ENCODE assay signal across 19 cellular contexts in genomic region chr21:42536601-42537000, GRCh38. TPM values are rescaled to one million over a fixed set of nuclear protein-coding genes. Genes with fewer than 3 reads are reported as not detected.
DNase-seq lines count a peak whose midpoint lies in the region; ATAC-seq and TF ChIP-seq lines count a peak whose summit lies in the region.
"Had no signal": no experiment of that assay in that cellular context is flagged by ENCODE, and none has a peak within 500 bp of the region (broad histone marks: within the 10 kb centered on the region; RNA-seq: fewer than 3 reads in every experiment).

No MANE protein-coding gene starts in this region.

- peaks cover 5% of the 10 kb centered on the region for H3K36me3 Mint-ChIP-seq in IgD-negative memory B cell
- H3K36me3 Mint-ChIP-seq in WTC11: peaks cover 9% of the 10 kb centered on the region

- no peaks in the 10 kb centered on the region for H3K9me3 Mint-ChIP-seq in IgD-negative memory B cell
- H3K9me3 Mint-ChIP-seq in WTC11: no peaks in the 10 kb centered on the region
- H3K9me3 Mint-ChIP-seq: CD4-positive, alpha-beta memory T cell; H9 had no signal

- H3K4me1 Mint-ChIP-seq in IgD-negative memory B cell (peaks cover 46 to 55% (median 52%) of the 10 kb centered on the region in 3 donors), WTC11 (peaks cover 12% of the 10 kb centered on the region)

- no peaks in the 10 kb centered on the region for H3K27me3 ChIP-seq in BLaER1

- H3K9me3 ChIP-seq in BLaER1: no peaks in the 10 kb centered on the region

- peak overlapping the region; percentile 28 for H3K27ac ChIP-seq in BLaER1
- H3K27ac ChIP-seq: SK-N-MC had no signal

- intact Hi-C loops in sciatic nerve (cut with DNase I): no loop called here

- H3K36me3 ChIP-seq in BLaER1: peaks cover 38% of the 10 kb centered on the region

- no peak for TF ChIP-seq CTCF in WTC11 (IDR thresholded peaks at IDR 0.05)

- no peak overlapping the region for H3K9ac ChIP-seq in BLaER1

- CTCF ChIA-PET in WTC11 (lab: Charles Lee): interaction anchor here (1.0 to 4.4 kb wide), 6 partner anchors 11 to 116 kb away, joined by 3 to 14 read pairs (median 4); no protein-coding TSS in a partner anchor

- ATAC-seq in WTC11: no peak
- ATAC-seq in sciatic nerve: no peak
- ATAC-seq: Panc1, Right ventricle myocardium inferior had no signal

- peaks cover 66% of the 10 kb centered on the region for H3K4me1 ChIP-seq in BLaER1

- POLR2A ChIA-PET in WTC11 (lab: Charles Lee): no interaction called here

- H4K20me1 ChIP-seq in BLaER1: peaks cover 10% of the 10 kb centered on the region; the same call in 1 of the 2 replicates

- H3K4me3 Mint-ChIP-seq in IgD-negative memory B cell (peak overlapping the region in 3 of 4 donors; percentile 25 to 89 (median 49)), WTC11 (no peak overlapping the region)
- H3K4me3 Mint-ChIP-seq: CD4-positive, alpha-beta memory T cell; H9 had no signal

- H3K27me3 Mint-ChIP-seq in IgD-negative memory B cell (no peaks in the 10 kb centered on the region), WTC11 (ENCODE audit: low read depth) (no peaks in the 10 kb centered on the region)
- H3K27me3 Mint-ChIP-seq: CD4-positive, alpha-beta memory T cell had no signal

- no peak overlapping the region for H3K4me3 ChIP-seq in BLaER1
- H3K4me3 ChIP-seq: SK-N-MC had no signal

- H3K27ac Mint-ChIP-seq in IgD-negative memory B cell: peak overlapping the region; percentile 90 to 97 (median 92)
- no peak overlapping the region for H3K27ac Mint-ChIP-seq in WTC11

- peak; percentile 4 for DNase-seq in WTC11 (ENCODE audit: low spot score)
- DNase-seq in sciatic nerve (ENCODE audit: low spot score): peak; percentile 25
- no peak for DNase-seq in dermis blood vessel endothelial cell
- DNase-seq in NCI-H2196 treated with DMSO at 0.1 percent for 48 hours (lab: John Stamatoyannopoulos, UW; ENCODE audit: unreplicated experiment): no peak
- DNase-seq in SIG-M5 treated with dmso at 0.1 percent for 504 hours (lab: John Stamatoyannopoulos, UW; ENCODE audit: unreplicated experiment): no peak
- DNase-seq: ACHN; CD4-positive, alpha-beta memory T cell; DMS79; H9; NCI-H1417 treated with DMSO at 0.1 percent for 48 hours; NCI-H1930; NCI-H2171; NCI-H774 had no signal

- peak overlapping the region; percentile 92 for H3K4me2 ChIP-seq in BLaER1

TF ChIP-seq in WTC11, 78 proteins besides CTCF, POLR2A, EP300 and RAD21:
- TF ChIP-seq EMX1 (CRISPR knock-in tag; IDR thresholded peaks at IDR 0.05): no peak
- TF ChIP-seq JAZF1 (CRISPR knock-in tag; IDR thresholded peaks at IDR 0.05): no peak
- TF ChIP-seq GABPB1 (CRISPR knock-in tag; IDR thresholded peaks at IDR 0.05): no peak
- no peak for TF ChIP-seq CREB1 (CRISPR knock-in tag; IDR thresholded peaks at IDR 0.05)
- no peak for TF ChIP-seq OVOL2 (CRISPR knock-in tag; IDR thresholded peaks at IDR 0.05; ENCODE audit: borderline replicate concordance)
- TF ChIP-seq ZSCAN18 (CRISPR knock-in tag; IDR thresholded peaks at IDR 0.05): no peak
- no peak for TF ChIP-seq NFATC4 (CRISPR knock-in tag; IDR thresholded peaks at IDR 0.05)
- TF ChIP-seq SMAD4 (CRISPR knock-in tag; IDR thresholded peaks at IDR 0.05): no peak
- no peak for TF ChIP-seq ELF4 (CRISPR knock-in tag; IDR thresholded peaks at IDR 0.05; ENCODE audit: low read depth)
- no peak for TF ChIP-seq ZNF671 (CRISPR knock-in tag; IDR thresholded peaks at IDR 0.05)
- TF ChIP-seq MLX (CRISPR knock-in tag; IDR thresholded peaks at IDR 0.05): no peak
- no peak for TF ChIP-seq ZNF121 (CRISPR knock-in tag; IDR thresholded peaks at IDR 0.05)

RNA-seq across cellular contexts. Expression of gene SLC37A1, which starts 22.9 kb away (rescaled TPM):
- 14.8 TPM for polyA plus RNA-seq in IgD-negative memory B cell
- total RNA-seq in WTC11 (2021): 22.7 to 26.3 TPM (median 25.8 TPM) in 3 replicates
- total RNA-seq in sciatic nerve: 7.4 TPM
- total RNA-seq in dermis blood vessel endothelial cell: 14.0 and 15.0 TPM in 2 replicates

RNA-seq across cellular contexts. Expression of gene RSPH1, which starts 40.6 kb away (rescaled TPM):
- polyA plus RNA-seq in IgD-negative memory B cell: not detected
- total RNA-seq in WTC11 (2021) (0.11 to 0.30 TPM (median 0.16 TPM) in 3 replicates), sciatic nerve (0.58 TPM), dermis blood vessel endothelial cell (not detected in 2 replicates)
- total RNA-seq: CD4-positive, alpha-beta memory T cell; HT1080; Right ventricle myocardium inferior had no signal
- polyA plus RNA-seq: CD4-positive, alpha-beta memory T cell had no signal

Comparison
In these comparisons a context has a peak if more than half of its experiments do, and no peak if none do; other contexts are left out.
1. DNase-seq: peak in WTC11 (single experiment) and sciatic nerve (single experiment); none in dermis blood vessel endothelial cell (single experiment), NCI-H2196 treated with DMSO at 0.1 percent for 48 hours (single experiment) and SIG-M5 treated with dmso at 0.1 percent for 504 hours (single experiment).